ENCODE assay signal across 13 cellular contexts in genomic region chr20:64222273-64222672, GRCh38. TPM values are rescaled to one million over a fixed set of nuclear protein-coding genes. Genes with fewer than 3 reads are reported as not detected.
A peak's percentile ranks its signal among the peaks of the same experiment; 100 is the strongest.
DNase-seq lines count a peak whose midpoint lies in the region; ATAC-seq, FAIRE-seq and TF ChIP-seq lines count a peak whose summit lies in the region.
"Had no signal": no experiment of that assay in that cellular context is flagged by ENCODE, and none has a peak within 500 bp of the region (broad histone marks: within the 10 kb centered on the region; RNA-seq: fewer than 3 reads in every experiment).

No MANE protein-coding gene starts in this region.

- H4K20me1 ChIP-seq in IMR-90 (ENCODE audit: insufficient read depth, low read length) (no peaks in the 10 kb centered on the region), HepG2 (ENCODE audit: insufficient read depth, low read length) (no peaks in the 10 kb centered on the region)

- no CpG with 5 or more reads among the region's 5 CpGs for WGBS in IMR-90 (ENCODE audit: extremely low coverage in 2 of 2, insufficient read length in 1 of 2), 2 experiments
- 24% methylated on average over 5 of the region's 5 CpGs for WGBS in HepG2 (ENCODE audit: low lambda C conversion rate)

- H3K23ac ChIP-seq in IMR-90 (ENCODE audit: low read depth, low read length) = no peak overlapping the region

- dilution Hi-C loops in IMR-90 (cut with HindIII; ENCODE audit: low sequenced_read_pairs, unreplicated experiment) = no loop called here

- in situ Hi-C loops in IMR-90 (cut with MboI; ENCODE audit: low sequenced_read_pairs) = no loop called here
- in situ Hi-C loops in HepG2 (cut with HindIII; ENCODE audit: extremely low pct_ligation_motif_present, low pct_unique_long_range_greater_than_20kb) = no loop called here

- TF ChIP-seq POLR2A in IMR-90 (IDR thresholded peaks at IDR 0.05; ENCODE audit: low read depth, low read length) (no peak), HepG2 (IDR thresholded peaks at IDR 0.05; ENCODE audit: insufficient read depth in 1 of 2, low read depth in 2 of 2, low read length in 2 of 2) (no peak), GM12892 (IDR thresholded peaks at IDR 0.05; ENCODE audit: low read depth, low read length) (no peak)

- H3K18ac ChIP-seq in IMR-90 (ENCODE audit: low read depth, low read length) = no peak overlapping the region

- peak overlapping the region; percentile 74; the same call in 1 of the 2 replicates for H2AK5ac ChIP-seq in IMR-90 (ENCODE audit: low read depth, low read length)

- no peak overlapping the region for H4K5ac ChIP-seq in IMR-90 (ENCODE audit: low read depth, low read length)

- H3K79me1 ChIP-seq in IMR-90 (ENCODE audit: low read depth in 1 of 2, low read length in 2 of 2) = no peaks in the 10 kb centered on the region; a peak in 1 of 4 replicates

- no peak overlapping the region for H4K8ac ChIP-seq in IMR-90 (ENCODE audit: low read depth in 2 of 2, low read length in 2 of 2)

- CTCF ChIA-PET in IMR-90 (lab: Yijun Ruan, JAX) = interaction anchor here (0.6 to 1.7 kb wide), 2 partner anchors 10 to 26 kb away, joined by 4 read pairs; no protein-coding TSS in a partner anchor
- CTCF ChIA-PET in HepG2 (lab: Yijun Ruan, JAX; ENCODE audit: low intra/inter-chr PET ratio, low total read pairs) = interaction anchor here (4.2 kb wide), 1 partner anchor 63 kb away, joined by 34 read pairs; no protein-coding TSS in a partner anchor

- ATAC-seq in IMR-90 (ENCODE audit: low read depth) = peak; percentile 5; the same call in 1 of the 2 replicates
- ATAC-seq in HepG2 = peak; percentile 32
- no peak for ATAC-seq in HG03280 (IDR thresholded peaks at IDR 0.05; ENCODE audit: unreplicated experiment)

- no peak overlapping the region for H2BK5ac ChIP-seq in IMR-90 (ENCODE audit: low read depth, low read length, poor library complexity, severe bottlenecking)

- H2AFZ ChIP-seq in IMR-90 (replicated peaks; ENCODE audit: low read length, poor library complexity) (peak overlapping the region; percentile 25), HepG2 (ENCODE audit: low read length) (no peak overlapping the region)

- DNase-seq in AG08396 (ENCODE audit: low spot score) = peak; percentile 41
- DNase-seq in IMR-90 = peak; percentile 37
- DNase-seq in epithelial cell of esophagus (ENCODE audit: low read depth) = peak; percentile 75
- DNase-seq in HepG2 (ENCODE audit: low spot score) = no peak
- no peak for DNase-seq in GM12892 (ENCODE audit: insufficient read length)
- DNase-seq in iPS-NIHi7 (ENCODE audit: extremely low spot score) = no peak
- no peak for DNase-seq in HuH-7 (ENCODE audit: low spot score)
- DNase-seq: DMS 273 treated with DMSO at 0.1 percent for 48 hours; occipital lobe; stimulated activated CD4-positive, alpha-beta T cell treated with anti-CD3 and anti-CD28 coated beads, Interleukin-15, amount 100 ng/mL, for 24 hours had no signal

- H2BK120ac ChIP-seq in IMR-90 (ENCODE audit: low read depth, low read length) = no peak overlapping the region

- no peak for TF ChIP-seq RAD21 in IMR-90 (IDR thresholded peaks at IDR 0.05; ENCODE audit: low read length)
- TF ChIP-seq RAD21 in HepG2 (CRISPR knock-in tag; IDR thresholded peaks at IDR 0.05) = no peak

- FAIRE-seq in HepG2 (lab: Jason Lieb, UNC) (no peak), GM12892 (lab: Jason Lieb, UNC) (no peak)
- FAIRE-seq: TTC549 had no signal

- no peaks in the 10 kb centered on the region for H3K9me3 ChIP-seq in IMR-90 (ENCODE audit: control insufficient read depth, insufficient read depth, low read length)
- H3K9me3 ChIP-seq in HepG2 (ENCODE audit: low read length) = no peaks in the 10 kb centered on the region

- no peak overlapping the region for H3K14ac ChIP-seq in IMR-90 (replicated peaks; ENCODE audit: low read depth, low read length)

- H3K4me2 ChIP-seq in IMR-90 (ENCODE audit: low read depth, low read length) = no peak overlapping the region
- H3K4me2 ChIP-seq in HepG2 (ENCODE audit: low read depth, low read length) = no peak overlapping the region

- no peak overlapping the region for H2BK20ac ChIP-seq in IMR-90 (ENCODE audit: low read depth, low read length)

- POLR2A ChIA-PET in IMR-90 (lab: Charles Lee; ENCODE audit: unreplicated experiment) (no interaction called here), HepG2 (lab: Yijun Ruan, JAX) (interaction anchor here (0.7 to 5.1 kb wide), 5 partner anchors 10 to 64 kb away, joined by 3 to 47 read pairs (median 6); partner anchors contain the start of gene PCMTD2)

- H3K4me1 ChIP-seq in IMR-90 (ENCODE audit: control insufficient read depth, insufficient read depth, low read length) (peaks cover 27% of the 10 kb centered on the region), HepG2 (ENCODE audit: insufficient read depth, low read length) (peaks cover 55% of the 10 kb centered on the region)

- H3K27ac ChIP-seq in IMR-90 (ENCODE audit: insufficient read depth, low read length) (no peak overlapping the region), HepG2 (ENCODE audit: extremely low read length, insufficient read depth, low read length) (no peak overlapping the region)

- H3K9me1 ChIP-seq in IMR-90 (ENCODE audit: insufficient read depth, low read length) = peaks cover 19% of the 10 kb centered on the region

- intact Hi-C loops in IMR-90 (cut with micrococcal nuclease) = no loop called here
- intact Hi-C loops in HepG2 (cut with micrococcal nuclease; ENCODE audit: unreplicated experiment) = loop anchor here (2.0 kb wide), 1 partner anchor 15 kb away; no protein-coding TSS in a partner anchor

- TF ChIP-seq CTCF in IMR-90 (conservative IDR thresholded peaks at IDR 0.05; ENCODE audit: low read depth, low read length) (no peak), epithelial cell of esophagus (IDR thresholded peaks at IDR 0.05; ENCODE audit: insufficient read depth, low read depth, low read length, missing control alignments) (no peak), HepG2 (CRISPR knock-in tag; IDR thresholded peaks at IDR 0.05) (no peak; the same call in 1 of the 2 replicates)

- H3K36me3 ChIP-seq in IMR-90 (ENCODE audit: control insufficient read depth, insufficient read depth, low read length) (no peaks in the 10 kb centered on the region), HepG2 (replicated peaks in 1 of 2; ENCODE audit: control insufficient read depth in 1 of 2, insufficient read depth in 2 of 2, low read length in 2 of 2) (no peaks in the 10 kb centered on the region)

- H2AK9ac ChIP-seq in IMR-90 (replicated peaks; ENCODE audit: low read depth, low read length, poor library complexity) = no peak overlapping the region

- H3K4ac ChIP-seq in IMR-90 (ENCODE audit: low read depth, low read length) = 0 out of 2 replicates have a peak overlapping the region, but pooled peaks have one; percentile 4

- H3K27me3 ChIP-seq in IMR-90 (ENCODE audit: control insufficient read depth, insufficient read depth, low read length) (peaks cover 29% of the 10 kb centered on the region), HepG2 (ENCODE audit: control insufficient read depth in 1 of 2, insufficient read depth in 2 of 2, low read length in 2 of 2) (peaks cover 25 to 76% of the 10 kb centered on the region in 2 experiments)

- no peaks in the 10 kb centered on the region for H3K79me2 ChIP-seq in HepG2 (ENCODE audit: insufficient read depth, low read length)

- no peak overlapping the region for H3K56ac ChIP-seq in IMR-90 (ENCODE audit: extremely low read depth, insufficient read depth, low read length)

- TF ChIP-seq EP300 in HepG2 (IDR thresholded peaks at IDR 0.05; ENCODE audit: low read depth in 2 of 2, low read length in 2 of 2) = no peak
- no peak for TF ChIP-seq EP300 in HepG2 (CRISPR knock-in tag; IDR thresholded peaks at IDR 0.05; ENCODE audit: borderline replicate concordance)

- H2BK15ac ChIP-seq in IMR-90 (ENCODE audit: low read depth, low read length) = no peak overlapping the region

- no peak overlapping the region for H4K91ac ChIP-seq in IMR-90 (ENCODE audit: insufficient read depth, low read depth, low read length)

- H3K9ac ChIP-seq in IMR-90 (ENCODE audit: low read depth, low read length) (no peak overlapping the region), HepG2 (ENCODE audit: insufficient read depth, low read depth, low read length) (no peak overlapping the region)

- H3K4me3 ChIP-seq in IMR-90 (ENCODE audit: insufficient read depth, low read depth, low read length) (no peak overlapping the region), epithelial cell of esophagus (ENCODE audit: low read length) (no peak overlapping the region), HepG2 (replicated peaks in 1 of 3; ENCODE audit: insufficient read depth in 1 of 3, low read depth in 2 of 3, low read length in 3 of 3) (no peak overlapping the region)

- BruUV-seq in IMR-90 (replicated peaks; lab: Mats Ljungman, UMichigan) (no TSS peak), HepG2 (replicated peaks; lab: Mats Ljungman, UMichigan) (no TSS peak)

RNA-seq across cellular contexts. Expression of gene PCMTD2, which starts 33.3 kb away (rescaled TPM):
- total RNA-seq in IMR-90 (2012; rRNA removed) = 28.3 and 30.3 TPM in 2 replicates
- polyA plus RNA-seq in IMR-90 (2012; rRNA removed) = 20.2 and 23.6 TPM in 2 replicates
- 14.9 and 15.2 TPM in 2 replicates for polyA plus RNA-seq in IMR-90 (2012; cell fraction: cytosol; rRNA removed)
- polyA plus RNA-seq in IMR-90 (2012; cell fraction: nucleus; rRNA removed; ENCODE audit: low replicate concordance) = 27.5 and 126 TPM in 2 replicates
- total RNA-seq in HepG2 (2016; rRNA removed; fragmentation: Illumina TruSeq; extraction: Trizol) = 47.0 and 50.5 TPM in 2 replicates
- total RNA-seq in HepG2 (2016; cell fraction: cytosol; rRNA removed; fragmentation: Illumina TruSeq; extraction: Trizol; ENCODE audit: low read depth) = 5.3 and 6.4 TPM in 2 replicates
- total RNA-seq in HepG2 (2016; cell fraction: insoluble cytoplasmic fraction; rRNA removed; fragmentation: Illumina TruSeq; extraction: Trizol) = 44.0 and 57.6 TPM in 2 replicates
- 23.6 and 27.0 TPM in 2 replicates for total RNA-seq in HepG2 (2016; cell fraction: membrane; rRNA removed; fragmentation: Illumina TruSeq; extraction: Trizol)
- 52.1 and 60.5 TPM in 2 replicates for total RNA-seq in HepG2 (2016; cell fraction: nucleus; rRNA removed; fragmentation: Illumina TruSeq; extraction: Trizol)
- 66.3 and 76.9 TPM in 2 replicates for polyA plus RNA-seq in HepG2 (2011; rRNA removed)
- 40.5 and 52.8 TPM in 2 replicates for polyA plus RNA-seq in HepG2 (2011; cell fraction: cytosol; rRNA removed)
- 117 and 148 TPM in 2 replicates for polyA plus RNA-seq in HepG2 (2011; cell fraction: nucleus; rRNA removed)
- polyA plus RNA-seq in HepG2 (2012) = 58.6 and 62.1 TPM in 2 replicates
- 1.5 and 2.4 TPM in 2 replicates for polyA plus RNA-seq in HepG2 (2016; cell fraction: cytosol; fragmentation: Illumina TruSeq; extraction: Trizol; ENCODE audit: low read depth)
- 41.2 and 44.9 TPM in 2 replicates for polyA plus RNA-seq in HepG2 (2016; cell fraction: insoluble cytoplasmic fraction; fragmentation: Illumina TruSeq; extraction: Trizol; ENCODE audit: low read depth)
- 10.2 and 12.5 TPM in 2 replicates for polyA plus RNA-seq in HepG2 (2016; cell fraction: membrane; fragmentation: Illumina TruSeq; extraction: Trizol; ENCODE audit: low read depth)
- polyA plus RNA-seq in HepG2 (2016; cell fraction: nucleus; fragmentation: Illumina TruSeq; extraction: Trizol; ENCODE audit: insufficient read depth, low read depth) = 134 and 146 TPM in 2 replicates
- 20.0 and 41.6 TPM in 2 replicates for polyA minus RNA-seq in HepG2 (2011; rRNA and poly(A)+ RNA removed; ENCODE audit: low replicate concordance)
- 36.8 and 46.1 TPM in 2 replicates for polyA minus RNA-seq in HepG2 (2011; cell fraction: cytosol; rRNA and poly(A)+ RNA removed)
- polyA minus RNA-seq in HepG2 (2011; cell fraction: nucleus; rRNA and poly(A)+ RNA removed) = 78.9 and 107 TPM in 2 replicates
- polyA plus RNA-seq in GM12892 (2012; ENCODE audit: missing spikeins) = 21.5 TPM

RNA-seq across cellular contexts. Expression of gene MYT1, which starts 58.0 kb away (rescaled TPM):
- total RNA-seq in IMR-90 (2012; rRNA removed) = not detected in 2 replicates
- not detected in 2 replicates for polyA plus RNA-seq in IMR-90 (2012; rRNA removed)
- polyA plus RNA-seq in IMR-90 (2012; cell fraction: cytosol; rRNA removed) = not detected in 2 replicates
- polyA plus RNA-seq in IMR-90 (2012; cell fraction: nucleus; rRNA removed; ENCODE audit: low replicate concordance) = not detected in 2 replicates
- 0.42 and 0.58 TPM in 2 replicates for total RNA-seq in HepG2 (2016; rRNA removed; fragmentation: Illumina TruSeq; extraction: Trizol)
- 0.10 TPM in 1 of 2 replicates, not detected in the other for total RNA-seq in HepG2 (2016; cell fraction: cytosol; rRNA removed; fragmentation: Illumina TruSeq; extraction: Trizol; ENCODE audit: low read depth)
- 0.12 and 0.30 TPM in 2 replicates for total RNA-seq in HepG2 (2016; cell fraction: insoluble cytoplasmic fraction; rRNA removed; fragmentation: Illumina TruSeq; extraction: Trizol)
- 0.07 and 0.34 TPM in 2 replicates for total RNA-seq in HepG2 (2016; cell fraction: membrane; rRNA removed; fragmentation: Illumina TruSeq; extraction: Trizol)
- 0.88 and 1.2 TPM in 2 replicates for total RNA-seq in HepG2 (2016; cell fraction: nucleus; rRNA removed; fragmentation: Illumina TruSeq; extraction: Trizol)
- 2.5 and 3.2 TPM in 2 replicates for polyA plus RNA-seq in HepG2 (2011; rRNA removed)
- 1.5 TPM in 2 replicates for polyA plus RNA-seq in HepG2 (2011; cell fraction: cytosol; rRNA removed)
- 3.2 and 3.4 TPM in 2 replicates for polyA plus RNA-seq in HepG2 (2011; cell fraction: nucleus; rRNA removed)
- 1.0 and 1.6 TPM in 2 replicates for polyA plus RNA-seq in HepG2 (2012)
- 0.15 TPM in 1 of 2 replicates, not detected in the other for polyA plus RNA-seq in HepG2 (2016; cell fraction: cytosol; fragmentation: Illumina TruSeq; extraction: Trizol; ENCODE audit: low read depth)
- 0.27 and 0.67 TPM in 2 replicates for polyA plus RNA-seq in HepG2 (2016; cell fraction: insoluble cytoplasmic fraction; fragmentation: Illumina TruSeq; extraction: Trizol; ENCODE audit: low read depth)
- polyA plus RNA-seq in HepG2 (2016; cell fraction: membrane; fragmentation: Illumina TruSeq; extraction: Trizol; ENCODE audit: low read depth) = 0.15 and 0.27 TPM in 2 replicates
- polyA plus RNA-seq in HepG2 (2016; cell fraction: nucleus; fragmentation: Illumina TruSeq; extraction: Trizol; ENCODE audit: insufficient read depth, low read depth) = 1.2 and 2.9 TPM in 2 replicates
- polyA minus RNA-seq in HepG2 (2011; rRNA and poly(A)+ RNA removed; ENCODE audit: low replicate concordance) = 1.4 TPM in 1 of 2 replicates, not detected in the other
- 0.20 and 0.70 TPM in 2 replicates for polyA minus RNA-seq in HepG2 (2011; cell fraction: cytosol; rRNA and poly(A)+ RNA removed)
- 1.8 and 3.6 TPM in 2 replicates for polyA minus RNA-seq in HepG2 (2011; cell fraction: nucleus; rRNA and poly(A)+ RNA removed)
- not detected for polyA plus RNA-seq in GM12892 (2012; ENCODE audit: missing spikeins)
- total RNA-seq: NCI-H460 had no signal

Comparison
In these comparisons a context has a peak if more than half of its experiments do, and no peak if none do; other contexts are left out.
1. DNase-seq: peak in AG08396 (single experiment), IMR-90 (single experiment) and epithelial cell of esophagus (single experiment); none in HepG2 (single experiment), GM12892 (single experiment), iPS-NIHi7 (single experiment) and HuH-7 (single experiment).